In the genomic region with DNA sequence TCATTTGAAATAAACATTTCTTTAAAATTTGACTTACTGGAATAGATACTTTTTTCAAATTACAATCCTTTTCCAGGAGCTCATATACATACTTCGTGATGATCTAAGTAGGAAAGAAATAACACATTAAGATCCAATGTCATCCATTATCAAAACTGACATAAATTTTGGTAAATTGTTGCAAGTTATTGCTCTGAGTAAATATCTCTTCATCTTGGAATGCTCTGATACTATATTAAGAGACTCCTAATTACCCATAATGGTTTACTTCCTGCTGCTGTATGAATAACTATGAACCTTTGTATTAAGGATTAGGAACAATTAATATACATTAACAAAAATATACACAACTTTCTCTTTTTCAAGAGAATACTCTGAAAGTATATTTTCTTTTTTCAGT, we compare ENCODE assay signal across 1 cellular context.
TF ChIP-seq lines count a peak whose summit lies in the region.

No MANE protein-coding gene starts in this region.

TF ChIP-seq in GM23338, 12 proteins besides CTCF, POLR2A, EP300 and RAD21 (continued from another document):
- TF ChIP-seq REST (IDR thresholded peaks at IDR 0.05; ENCODE audit: unreplicated experiment) = no peak
- TF ChIP-seq EZH2 (IDR thresholded peaks at IDR 0.05; ENCODE audit: low read depth, unreplicated experiment) = no peak
- TF ChIP-seq NANOG (IDR thresholded peaks at IDR 0.05; ENCODE audit: borderline replicate concordance) = no peak
- no peak for TF ChIP-seq ZNF331 (CRISPR knock-in tag; IDR thresholded peaks at IDR 0.05; ENCODE audit: low read depth)
- TF ChIP-seq EZH2phosphoT487 (IDR thresholded peaks at IDR 0.05; ENCODE audit: unreplicated experiment) = no peak
- no peak for TF ChIP-seq JUNB (IDR thresholded peaks at IDR 0.05; ENCODE audit: unreplicated experiment)
- TF ChIP-seq STAT1 (IDR thresholded peaks at IDR 0.05; ENCODE audit: unreplicated experiment) = no peak
- TF ChIP-seq CREB1 (CRISPR knock-in tag; IDR thresholded peaks at IDR 0.05; ENCODE audit: low read depth) = no peak
